Comparison of ENCODE assay signal across 10 cellular contexts in the genomic region with DNA sequence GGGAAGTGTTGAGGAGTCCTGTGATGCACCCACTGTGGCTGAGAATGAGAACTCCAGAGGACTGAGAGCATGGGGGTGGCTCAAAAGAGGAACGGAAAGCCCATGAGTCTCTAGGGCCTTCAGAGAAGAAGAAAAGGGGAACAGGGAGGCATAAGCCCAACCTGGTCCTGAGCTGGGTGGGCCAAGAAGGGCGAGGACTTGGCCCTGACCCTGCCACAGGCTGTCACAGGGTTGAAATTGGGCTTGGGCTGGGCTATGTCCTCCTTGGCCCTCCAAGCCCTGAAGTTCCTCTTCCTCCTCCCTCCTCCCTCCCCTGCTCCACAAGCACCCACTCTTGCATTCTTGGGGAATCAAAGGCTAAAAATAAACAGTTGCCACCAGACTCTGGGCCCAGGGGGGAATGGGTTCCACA. TPM values are rescaled to one million over a fixed set of nuclear protein-coding genes. Genes with fewer than 3 reads are reported as not detected.
DNase-seq lines count a peak whose midpoint lies in the region; ATAC-seq and TF ChIP-seq lines count a peak whose summit lies in the region.
"Had no signal": no experiment of that assay in that cellular context is flagged by ENCODE, and none has a peak within 500 bp of the region (broad histone marks: within the 10 kb centered on the region; RNA-seq: fewer than 3 reads in every experiment).

No MANE protein-coding gene starts in this region.

- intact Hi-C loops in CD14-positive monocyte (cut with micrococcal nuclease) (loop anchor here in 1 of 2 donors (2.0 to 5.0 kb wide), 2 partner anchors 14 to 51 kb away; partner anchors contain the start of gene PPARGC1B), Right ventricle myocardium superior (cut with DNase I) (no loop called here)

- TF ChIP-seq POLR2A in suprapubic skin (IDR thresholded peaks at IDR 0.05), result no peak

- H4K20me1 ChIP-seq in hepatocyte (ENCODE audit: insufficient read depth, poor library complexity, severe bottlenecking), result no peaks in the 10 kb centered on the region

- no peaks in the 10 kb centered on the region for H3K36me3 Mint-ChIP-seq in CD14-positive monocyte

- peaks cover 98% of the 10 kb centered on the region for H3K4me1 Mint-ChIP-seq in CD14-positive monocyte
- H3K4me1 Mint-ChIP-seq: neural crest cell had no signal

- peak; percentile 89 for DNase-seq in CD14-positive monocyte (ENCODE audit: low spot score)
- DNase-seq in Right ventricle myocardium superior, result peak; percentile 62
- no peak for DNase-seq in NCI-H146 treated with DMSO at 0.1 percent for 48 hours (lab: John Stamatoyannopoulos, UW; ENCODE audit: unreplicated experiment)
- DNase-seq in NCI-H345 (lab: John Stamatoyannopoulos, UW), result no peak
- no peak for DNase-seq in hepatocyte (ENCODE audit: low spot score)
- no peak for DNase-seq in suprapubic skin (ENCODE audit: low spot score in 2 of 2)

- H3K9me2 ChIP-seq in hepatocyte (replicated peaks; ENCODE audit: insufficient read depth), result no peaks in the 10 kb centered on the region

- H3K36me3 ChIP-seq in hepatocyte (replicated peaks; ENCODE audit: insufficient read depth, low read depth) (no peaks in the 10 kb centered on the region), suprapubic skin (no peaks in the 10 kb centered on the region)

- no peaks in the 10 kb centered on the region for H3K9me3 Mint-ChIP-seq in CD14-positive monocyte
- H3K9me3 Mint-ChIP-seq: neural crest cell had no signal

- H3K4me3 Mint-ChIP-seq in CD14-positive monocyte, result peak overlapping the region; percentile 61 to 63
- H3K4me3 Mint-ChIP-seq: neural crest cell had no signal

- no peak overlapping the region for H2AFZ ChIP-seq in hepatocyte

- ATAC-seq in GM21360 (IDR thresholded peaks at IDR 0.05; ENCODE audit: unreplicated experiment), result peak; percentile 90
- ATAC-seq in HG03457 (IDR thresholded peaks at IDR 0.05; ENCODE audit: unreplicated experiment), result peak; percentile 99
- ATAC-seq in Right ventricle myocardium superior (ENCODE audit: poor library complexity), result peak; percentile 77
- ATAC-seq: Panc1 had no signal

- no peak for TF ChIP-seq EP300 in suprapubic skin (IDR thresholded peaks at IDR 0.05)

- no peaks in the 10 kb centered on the region for H3K9me3 ChIP-seq in hepatocyte (ENCODE audit: low read depth)
- H3K9me3 ChIP-seq in suprapubic skin, result no peaks in the 10 kb centered on the region

- peaks cover 0 to 1% (median 0%) of the 10 kb centered on the region in 3 donors for H3K27me3 Mint-ChIP-seq in CD14-positive monocyte (ENCODE audit: low read depth in 3 of 3)

- no peaks in the 10 kb centered on the region for H3K27me3 ChIP-seq in hepatocyte
- H3K27me3 ChIP-seq in suprapubic skin, result no peaks in the 10 kb centered on the region

- WGBS in hepatocyte (ENCODE audit: low lambda C conversion rate, missing lambda C conversion rate), result 97% methylated on average over 2 of the region's 2 CpGs
- WGBS in suprapubic skin, result 86% methylated on average over 2 of the region's 2 CpGs

- H3K27ac ChIP-seq in hepatocyte (no peak overlapping the region), suprapubic skin (no peak overlapping the region)

- TF ChIP-seq CTCF in CD14-positive monocyte (IDR thresholded peaks at IDR 0.05) (no peak), hepatocyte (IDR thresholded peaks at IDR 0.05; ENCODE audit: poor library complexity) (no peak), suprapubic skin (IDR thresholded peaks at IDR 0.05) (no peak)

- H3K4me3 ChIP-seq in hepatocyte (no peak overlapping the region), suprapubic skin (no peak overlapping the region)

- H3K4me2 ChIP-seq in hepatocyte, result no peak overlapping the region

- H3K27ac Mint-ChIP-seq in CD14-positive monocyte, result peak overlapping the region; percentile 95 to 99 (median 97)

- H3K79me2 ChIP-seq in hepatocyte, result no peaks in the 10 kb centered on the region

- H3K4me1 ChIP-seq in hepatocyte (ENCODE audit: insufficient read depth) (peaks cover 7% of the 10 kb centered on the region), suprapubic skin (peaks cover 5% of the 10 kb centered on the region)

RNA-seq across cellular contexts. Expression of gene PPARGC1B, which starts 49.3 kb away (rescaled TPM):
- polyA plus RNA-seq in CD14-positive monocyte (1 to 10 TPM in 1 of 2 donors, under 1 TPM in 1; 0.67 to 2.0 TPM), hepatocyte (2.5 and 4.9 TPM in 2 replicates)
- total RNA-seq in Right ventricle myocardium superior (27.9 TPM), hepatocyte (2.4 and 3.8 TPM in 2 replicates), suprapubic skin (10 to 100 TPM; 13.7 to 21.7 (median 17.7) TPM)

Comparison
In these comparisons a context has a peak if more than half of its experiments do, and no peak if none do; other contexts are left out.
1. DNase-seq: peak in CD14-positive monocyte (single experiment) and Right ventricle myocardium superior (single experiment); none in NCI-H146 treated with DMSO at 0.1 percent for 48 hours (single experiment), NCI-H345 (single experiment), hepatocyte (single experiment) and suprapubic skin (0 of 2).
2. Peak in every context shown above with its lines, with median percentiles within 50 percentile points of each other: ATAC-seq.